8 cellular contexts compared by ENCODE assay signal in genomic region chr11:10933455-10934292, GRCh38.
DNase-seq lines count a peak whose midpoint lies in the region; ATAC-seq, FAIRE-seq and TF ChIP-seq lines count a peak whose summit lies in the region.

No MANE protein-coding gene starts in this region.

- TF ChIP-seq CTCF in WTC11 (IDR thresholded peaks at IDR 0.05): peak; percentile 85

- H3K36me3 Mint-ChIP-seq in WTC11: no peaks in the 10 kb centered on the region

- peak; percentile 97 for FAIRE-seq in GM18507 (lab: Jason Lieb, UNC)

- peak; percentile 70 for DNase-seq in 8988T
- peak; percentile 67 for DNase-seq in GM18507 (ENCODE audit: extremely low spot score, insufficient read length, low read depth)
- DNase-seq in NCI-H2107 treated with DMSO at 0.1 percent for 48 hours (lab: John Stamatoyannopoulos, UW; ENCODE audit: unreplicated experiment): peak; percentile 82
- DNase-seq in WTC11 (ENCODE audit: low spot score): peak; percentile 94
- DNase-seq in caudate nucleus (lab: John Stamatoyannopoulos, UW): peak; percentile 31 to 93 (median 75)
- peak; percentile 96 for DNase-seq in inferior parietal cortex (ENCODE audit: extremely low spot score)
- DNase-seq in stimulated activated CD4-positive, alpha-beta T cell treated with anti-CD3 and anti-CD28 coated beads, Interleukin-12 subunit alpha, Interleukin-12 subunit beta, amount 100 ng/mL, for 24 hours (ENCODE audit: low read depth in 2 of 2): peak; percentile 63 to 86

- CTCF ChIA-PET in WTC11 (lab: Charles Lee): interaction anchor here (0.5 to 3.3 kb wide), 75 partner anchors 8 to 916 kb away, joined by 3 to 150 read pairs (median 5); partner anchors contain the start of genes EIF4G2, GALNT18 and ZBED5

- H3K27me3 Mint-ChIP-seq in WTC11 (ENCODE audit: low read depth): peaks cover 20% of the 10 kb centered on the region

- no peak overlapping the region for H3K27ac ChIP-seq in caudate nucleus (ENCODE audit: low read depth, low read length)

- peak; percentile 86 for ATAC-seq in HG03066 (IDR thresholded peaks at IDR 0.05; ENCODE audit: low read depth, unreplicated experiment)
- peak; percentile 78 for ATAC-seq in WTC11

- peak overlapping the region; percentile 73 for H3K27ac Mint-ChIP-seq in WTC11

- peaks cover 20% of the 10 kb centered on the region for H3K4me1 Mint-ChIP-seq in WTC11

- POLR2A ChIA-PET in WTC11 (lab: Charles Lee): interaction anchor here (0.5 to 2.2 kb wide), 8 partner anchors 8 to 141 kb away, joined by 3 to 23 read pairs (median 6); partner anchors contain the start of genes EIF4G2 and ZBED5

- H3K9me3 Mint-ChIP-seq in WTC11: no peaks in the 10 kb centered on the region

- peak overlapping the region; percentile 84 for H3K4me3 Mint-ChIP-seq in WTC11

TF ChIP-seq in WTC11, 78 proteins besides CTCF, POLR2A, EP300 and RAD21:
- TF ChIP-seq, protein P1, sequence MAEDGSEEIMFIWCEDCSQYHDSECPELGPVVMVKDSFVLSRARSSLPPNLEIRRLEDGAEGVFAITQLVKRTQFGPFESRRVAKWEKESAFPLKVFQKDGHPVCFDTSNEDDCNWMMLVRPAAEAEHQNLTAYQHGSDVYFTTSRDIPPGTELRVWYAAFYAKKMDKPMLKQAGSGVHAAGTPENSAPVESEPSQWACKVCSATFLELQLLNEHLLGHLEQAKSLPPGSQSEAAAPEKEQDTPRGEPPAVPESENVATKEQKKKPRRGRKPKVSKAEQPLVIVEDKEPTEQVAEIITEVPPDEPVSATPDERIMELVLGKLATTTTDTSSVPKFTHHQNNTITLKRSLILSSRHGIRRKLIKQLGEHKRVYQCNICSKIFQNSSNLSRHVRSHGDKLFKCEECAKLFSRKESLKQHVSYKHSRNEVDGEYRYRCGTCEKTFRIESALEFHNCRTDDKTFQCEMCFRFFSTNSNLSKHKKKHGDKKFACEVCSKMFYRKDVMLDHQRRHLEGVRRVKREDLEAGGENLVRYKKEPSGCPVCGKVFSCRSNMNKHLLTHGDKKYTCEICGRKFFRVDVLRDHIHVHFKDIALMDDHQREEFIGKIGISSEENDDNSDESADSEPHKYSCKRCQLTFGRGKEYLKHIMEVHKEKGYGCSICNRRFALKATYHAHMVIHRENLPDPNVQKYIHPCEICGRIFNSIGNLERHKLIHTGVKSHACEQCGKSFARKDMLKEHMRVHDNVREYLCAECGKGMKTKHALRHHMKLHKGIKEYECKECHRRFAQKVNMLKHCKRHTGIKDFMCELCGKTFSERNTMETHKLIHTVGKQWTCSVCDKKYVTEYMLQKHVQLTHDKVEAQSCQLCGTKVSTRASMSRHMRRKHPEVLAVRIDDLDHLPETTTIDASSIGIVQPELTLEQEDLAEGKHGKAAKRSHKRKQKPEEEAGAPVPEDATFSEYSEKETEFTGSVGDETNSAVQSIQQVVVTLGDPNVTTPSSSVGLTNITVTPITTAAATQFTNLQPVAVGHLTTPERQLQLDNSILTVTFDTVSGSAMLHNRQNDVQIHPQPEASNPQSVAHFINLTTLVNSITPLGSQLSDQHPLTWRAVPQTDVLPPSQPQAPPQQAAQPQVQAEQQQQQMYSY (CRISPR knock-in tag; IDR thresholded peaks at IDR 0.05): peak; percentile 97
- TF ChIP-seq, protein P2, sequence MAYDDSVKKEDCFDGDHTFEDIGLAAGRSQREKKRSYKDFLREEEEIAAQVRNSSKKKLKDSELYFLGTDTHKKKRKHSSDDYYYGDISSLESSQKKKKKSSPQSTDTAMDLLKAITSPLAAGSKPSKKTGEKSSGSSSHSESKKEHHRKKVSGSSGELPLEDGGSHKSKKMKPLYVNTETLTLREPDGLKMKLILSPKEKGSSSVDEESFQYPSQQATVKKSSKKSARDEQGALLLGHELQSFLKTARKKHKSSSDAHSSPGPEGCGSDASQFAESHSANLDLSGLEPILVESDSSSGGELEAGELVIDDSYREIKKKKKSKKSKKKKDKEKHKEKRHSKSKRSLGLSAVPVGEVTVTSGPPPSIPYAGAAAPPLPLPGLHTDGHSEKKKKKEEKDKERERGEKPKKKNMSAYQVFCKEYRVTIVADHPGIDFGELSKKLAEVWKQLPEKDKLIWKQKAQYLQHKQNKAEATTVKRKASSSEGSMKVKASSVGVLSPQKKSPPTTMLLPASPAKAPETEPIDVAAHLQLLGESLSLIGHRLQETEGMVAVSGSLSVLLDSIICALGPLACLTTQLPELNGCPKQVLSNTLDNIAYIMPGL (CRISPR knock-in tag; IDR thresholded peaks at IDR 0.05): 0 out of 2 replicates have a peak, but pooled peaks have one; percentile 47
- TF ChIP-seq TEAD1 (CRISPR knock-in tag; IDR thresholded peaks at IDR 0.05) (peak; percentile 73), ZSCAN18 (CRISPR knock-in tag; IDR thresholded peaks at IDR 0.05) (no peak), NFE2L1 (CRISPR knock-in tag; IDR thresholded peaks at IDR 0.05) (0 out of 2 replicates have a peak, but pooled peaks have one; percentile 26), ATF3 (CRISPR knock-in tag; conservative IDR thresholded peaks at IDR 0.05) (no peak)
